Comparison of ENCODE assay signal across 9 cellular contexts in the genomic region with DNA sequence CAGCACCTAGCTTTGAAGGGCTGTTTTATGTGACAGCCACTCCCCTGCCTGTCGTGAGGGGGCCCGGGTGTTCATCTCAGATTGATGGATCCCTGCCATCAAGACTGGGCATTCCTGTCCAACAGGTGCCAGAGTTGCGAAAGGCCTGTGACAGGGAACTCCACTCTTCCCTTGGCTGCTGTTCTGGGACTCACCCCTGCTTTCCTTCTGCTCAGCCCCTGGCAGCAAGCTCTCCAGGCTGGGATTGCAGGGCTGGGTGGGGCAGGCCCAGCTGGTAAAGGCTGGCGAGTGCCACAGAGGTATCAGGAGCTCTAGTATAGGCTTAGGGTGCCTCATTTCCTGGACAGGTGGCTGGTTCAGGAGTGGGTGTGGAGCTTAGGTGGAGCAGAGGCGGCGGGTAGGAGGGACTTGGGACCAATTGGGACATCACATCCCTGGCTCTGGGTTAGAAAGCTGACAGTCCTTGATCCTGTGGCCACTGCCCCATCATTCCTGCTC. TPM values are rescaled to one million over a fixed set of nuclear protein-coding genes. Genes with fewer than 3 reads are reported as not detected.
DNase-seq lines count a peak whose midpoint lies in the region; ATAC-seq and TF ChIP-seq lines count a peak whose summit lies in the region.
"Had no signal": no experiment of that assay in that cellular context is flagged by ENCODE, and none has a peak within 500 bp of the region (broad histone marks: within the 10 kb centered on the region; RNA-seq: fewer than 3 reads in every experiment).

A gene with protein sequence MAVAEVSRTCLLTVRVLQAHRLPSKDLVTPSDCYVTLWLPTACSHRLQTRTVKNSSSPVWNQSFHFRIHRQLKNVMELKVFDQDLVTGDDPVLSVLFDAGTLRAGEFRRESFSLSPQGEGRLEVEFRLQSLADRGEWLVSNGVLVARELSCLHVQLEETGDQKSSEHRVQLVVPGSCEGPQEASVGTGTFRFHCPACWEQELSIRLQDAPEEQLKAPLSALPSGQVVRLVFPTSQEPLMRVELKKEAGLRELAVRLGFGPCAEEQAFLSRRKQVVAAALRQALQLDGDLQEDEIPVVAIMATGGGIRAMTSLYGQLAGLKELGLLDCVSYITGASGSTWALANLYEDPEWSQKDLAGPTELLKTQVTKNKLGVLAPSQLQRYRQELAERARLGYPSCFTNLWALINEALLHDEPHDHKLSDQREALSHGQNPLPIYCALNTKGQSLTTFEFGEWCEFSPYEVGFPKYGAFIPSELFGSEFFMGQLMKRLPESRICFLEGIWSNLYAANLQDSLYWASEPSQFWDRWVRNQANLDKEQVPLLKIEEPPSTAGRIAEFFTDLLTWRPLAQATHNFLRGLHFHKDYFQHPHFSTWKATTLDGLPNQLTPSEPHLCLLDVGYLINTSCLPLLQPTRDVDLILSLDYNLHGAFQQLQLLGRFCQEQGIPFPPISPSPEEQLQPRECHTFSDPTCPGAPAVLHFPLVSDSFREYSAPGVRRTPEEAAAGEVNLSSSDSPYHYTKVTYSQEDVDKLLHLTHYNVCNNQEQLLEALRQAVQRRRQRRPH (plus strand): TSS at position 448 of the 498 bp plus-strand sequence. CDS start 67 bp downstream, outside the sequence.

- H3K36me3 ChIP-seq in heart left ventricle (peaks cover 0 to 48% (median 15%) of the 10 kb centered on the region in 9 donors), lower lobe of right lung (peaks cover 33% of the 10 kb centered on the region)

- H3K27me3 ChIP-seq in heart left ventricle (no peaks in the 10 kb centered on the region), lower lobe of right lung (ENCODE audit: low read depth) (no peaks in the 10 kb centered on the region)

- DNase-seq in heart left ventricle (peak in 1 of 5 donors; percentile 41), cardiac septum (ENCODE audit: low spot score) (no peak), lower lobe of right lung (peak; percentile 90), ureter (ENCODE audit: low spot score) (peak; percentile 88), islet precursor cell (no peak), NCI-H774 (lab: John Stamatoyannopoulos, UW) (no peak)
- DNase-seq: activated CD4-positive, alpha-beta memory T cell treated with anti-CD3 and anti-CD28 coated beads, Interleukin-2, amount 10 ng/mL, durations not matched to agents 7 days and 5 days had no signal

- H3K4me3 ChIP-seq in heart left ventricle = no peak within 1 kb of the TSS
- no peak within 1 kb of the TSS for H3K4me3 ChIP-seq in lower lobe of right lung

- intact Hi-C loops in heart left ventricle (cut with DNase I) (loop anchor here in 1 of 10 donors (10.0 kb wide), 1 partner anchor 226 kb away; no protein-coding TSS in a partner anchor), cardiac septum (cut with DNase I) (no loop called here), lower lobe of right lung (cut with DNase I) (no loop called here)

- H3K9me3 ChIP-seq in heart left ventricle (no peaks in the 10 kb centered on the region), lower lobe of right lung (no peaks in the 10 kb centered on the region)

- TF ChIP-seq CTCF in heart left ventricle (IDR thresholded peaks at IDR 0.05) (no peak), VCaP (conservative IDR thresholded peaks at IDR 0.05) (no peak), lower lobe of right lung (IDR thresholded peaks at IDR 0.05) (no peak)

- TF ChIP-seq POLR2A in heart left ventricle (IDR thresholded peaks at IDR 0.05) = no peak

- H3K4me1 ChIP-seq in heart left ventricle (peaks cover 0 to 19% (median 0%) of the 10 kb centered on the region in 12 donors), lower lobe of right lung (peaks cover 19% of the 10 kb centered on the region)

- H3K27ac ChIP-seq in heart left ventricle = no peak within 1 kb of the TSS
- H3K27ac ChIP-seq in VCaP = peak within 1 kb of the TSS; percentile 94
- peak within 1 kb of the TSS; percentile 82 for H3K27ac ChIP-seq in lower lobe of right lung

- peak in 3 of 4 donors; percentile 10 to 61 (median 18) for ATAC-seq in heart left ventricle
- peak; percentile 89 to 93 for ATAC-seq in lower lobe of right lung
- ATAC-seq in HG02678 (IDR thresholded peaks at IDR 0.05; ENCODE audit: unreplicated experiment) = no peak

- 46 to 77% (median 71%) methylated on average over 2 to 6 of the region's 6 CpGs for WGBS in heart left ventricle, 4 donors

RNA-seq across cellular contexts. Expression of the gene that starts here (rescaled TPM):
- total RNA-seq in heart left ventricle (1 to 10 TPM in 7 of 9 donors, under 1 TPM in 2; 0.38 to 6.0 (median 2.8) TPM), cardiac septum (3.4 TPM), lower lobe of right lung (13.8 TPM), ureter (30.0 TPM)
- 1 to 10 TPM; 1.4 to 4.1 TPM for polyA plus RNA-seq in heart left ventricle

Comparison
In these comparisons a context has a peak if more than half of its experiments do, and no peak if none do; other contexts are left out.
1. DNase-seq: peak in lower lobe of right lung (single experiment) and ureter (single experiment); none in cardiac septum (single experiment), islet precursor cell (single experiment) and NCI-H774 (single experiment).
2. H3K27ac ChIP-seq: peak in VCaP (single experiment) and lower lobe of right lung (single experiment); none in heart left ventricle (0 of 12).